Comparison of ENCODE assay signal across 25 cellular contexts in the genomic region with DNA sequence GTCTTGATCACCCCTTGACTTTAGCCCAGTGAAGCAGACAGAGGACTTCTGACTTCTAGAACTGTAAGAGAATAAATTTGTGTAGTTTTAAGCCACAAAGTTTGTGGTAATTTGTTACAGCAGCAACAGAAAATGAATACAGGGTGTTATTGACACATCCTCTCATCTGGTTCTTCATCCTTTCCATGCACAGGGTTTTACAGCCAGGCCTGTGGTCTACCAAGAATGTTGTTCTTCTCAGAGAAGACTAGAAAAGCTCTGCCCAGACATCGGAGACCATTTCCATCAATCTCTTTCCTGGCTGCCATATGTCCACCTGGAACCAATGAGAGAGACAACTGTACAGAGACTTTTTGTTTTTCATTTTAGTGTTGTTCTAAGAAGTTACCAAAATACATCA.
DNase-seq lines count a peak whose midpoint lies in the region; ATAC-seq, FAIRE-seq and TF ChIP-seq lines count a peak whose summit lies in the region.
"Had no signal": no experiment of that assay in that cellular context is flagged by ENCODE, and none has a peak within 500 bp of the region (broad histone marks: within the 10 kb centered on the region; RNA-seq: fewer than 3 reads in every experiment).

No MANE protein-coding gene starts in this region.

- TF ChIP-seq CTCF in gastrocnemius medialis (IDR thresholded peaks at IDR 0.05 in 4 of 5, conservative IDR thresholded peaks at IDR 0.05 in 1 of 5) (no peak), D721Med (IDR thresholded peaks at IDR 0.05; ENCODE audit: insufficient read depth, missing control alignments) (no peak)

- peaks cover 84% of the 10 kb centered on the region for H3K4me1 Mint-ChIP-seq in activated T-cell treated with anti-CD3 and anti-CD28 coated beads, Interleukin-2, amount 50 U/mL, for 24 hours (ENCODE audit: low read depth)
- H3K4me1 Mint-ChIP-seq in activated T-cell treated with anti-CD3 and anti-CD28 coated beads, Interleukin-2, amount 50 U/mL, for 4 hours (ENCODE audit: low read depth) = peaks cover 71% of the 10 kb centered on the region
- peaks cover 57% of the 10 kb centered on the region for H3K4me1 Mint-ChIP-seq in activated naive CD8-positive, alpha-beta T cell treated with anti-CD3 and anti-CD28 coated beads, Interleukin-2, amount 10 ng/mL, durations not matched to agents 7 days and 5 days
- peaks cover 76% of the 10 kb centered on the region for H3K4me1 Mint-ChIP-seq in stimulated activated effector memory CD8-positive, alpha-beta T cell treated with anti-CD3 and anti-CD28 coated beads, Interleukin-12 subunit alpha, Interleukin-12 subunit beta, amount 100 ng/mL, for 72 hours

- FAIRE-seq in D721Med (lab: Jason Lieb, UNC) = no peak

- DNase-seq in activated T-cell treated with anti-CD3 and anti-CD28 coated beads, Interleukin-2, amount 50 U/mL, for 24 hours = no peak
- DNase-seq in activated T-cell treated with anti-CD3 and anti-CD28 coated beads, Interleukin-2, amount 50 U/mL, for 4 hours = no peak
- peak; percentile 41 for DNase-seq in EH (ENCODE audit: low read depth)
- DNase-seq in activated naive CD8-positive, alpha-beta T cell treated with anti-CD3 and anti-CD28 coated beads, Interleukin-2, amount 10 ng/mL, durations not matched to agents 7 days and 5 days = no peak
- peak in 1 of 2 donors; percentile 53 for DNase-seq in stimulated activated effector memory CD8-positive, alpha-beta T cell treated with anti-CD3 and anti-CD28 coated beads, Interleukin-12 subunit alpha, Interleukin-12 subunit beta, amount 100 ng/mL, for 72 hours (ENCODE audit: low spot score in 2 of 2)
- no peak for DNase-seq in gastrocnemius medialis
- no peak for DNase-seq in D721Med (ENCODE audit: insufficient read length, low spot score)
- DNase-seq: activated CD4-positive, CD25-positive, alpha-beta regulatory T cell; amygdala; Caco-2; effector CD4-positive, alpha-beta T cell; head of caudate nucleus; midbrain; NCI-H1092; NCI-H187 treated with DMSO at 0.1 percent for 48 hours; NCI-H526 treated with DMSO at 0.1 percent for 48 hours; SIG-M5; trophoblast cell had no signal

- H3K4me3 Mint-ChIP-seq in activated T-cell treated with anti-CD3 and anti-CD28 coated beads, Interleukin-2, amount 50 U/mL, for 24 hours = no peak overlapping the region
- H3K4me3 Mint-ChIP-seq in activated T-cell treated with anti-CD3 and anti-CD28 coated beads, Interleukin-2, amount 50 U/mL, for 4 hours = no peak overlapping the region
- H3K4me3 Mint-ChIP-seq in activated naive CD8-positive, alpha-beta T cell treated with anti-CD3 and anti-CD28 coated beads, Interleukin-2, amount 10 ng/mL, durations not matched to agents 7 days and 5 days = no peak overlapping the region
- peak overlapping the region; percentile 30 for H3K4me3 Mint-ChIP-seq in stimulated activated effector memory CD8-positive, alpha-beta T cell treated with anti-CD3 and anti-CD28 coated beads, Interleukin-12 subunit alpha, Interleukin-12 subunit beta, amount 100 ng/mL, for 72 hours
- H3K4me3 Mint-ChIP-seq: nephron had no signal

- no peak overlapping the region for H3K27ac ChIP-seq in gastrocnemius medialis
- H3K27ac ChIP-seq: BLaER1 treated with 17β-estradiol and CSF1 and Interleukin-3, amounts not matched to agents 10 nM and 100 nM; breast epithelium; epithelial cell of prostate had no signal

- H3K27me3 ChIP-seq in gastrocnemius medialis = no peaks in the 10 kb centered on the region
- H3K27me3 ChIP-seq: BLaER1 treated with 17β-estradiol and CSF1 and Interleukin-3, amounts not matched to agents 10 nM and 100 nM; breast epithelium had no signal

- no peaks in the 10 kb centered on the region for H3K36me3 ChIP-seq in gastrocnemius medialis
- H3K36me3 ChIP-seq: BLaER1 treated with 17β-estradiol and CSF1 and Interleukin-3, amounts not matched to agents 10 nM and 100 nM; breast epithelium had no signal

- H3K9me3 Mint-ChIP-seq in activated T-cell treated with anti-CD3 and anti-CD28 coated beads, Interleukin-2, amount 50 U/mL, for 24 hours = peaks cover 17% of the 10 kb centered on the region
- H3K9me3 Mint-ChIP-seq in activated T-cell treated with anti-CD3 and anti-CD28 coated beads, Interleukin-2, amount 50 U/mL, for 4 hours = peaks cover 7% of the 10 kb centered on the region
- no peaks in the 10 kb centered on the region for H3K9me3 Mint-ChIP-seq in activated naive CD8-positive, alpha-beta T cell treated with anti-CD3 and anti-CD28 coated beads, Interleukin-2, amount 10 ng/mL, durations not matched to agents 7 days and 5 days
- H3K9me3 Mint-ChIP-seq in stimulated activated effector memory CD8-positive, alpha-beta T cell treated with anti-CD3 and anti-CD28 coated beads, Interleukin-12 subunit alpha, Interleukin-12 subunit beta, amount 100 ng/mL, for 72 hours = peaks cover 2% of the 10 kb centered on the region
- H3K9me3 Mint-ChIP-seq: nephron had no signal

- POLR2A ChIA-PET in activated naive CD8-positive, alpha-beta T cell treated with anti-CD3 and anti-CD28 coated beads, Interleukin-2, amount 10 ng/mL, durations not matched to agents 7 days and 5 days (lab: Charles Lee) = interaction anchor here (1.2 to 4.6 kb wide), 3 partner anchors 23 to 170 kb away, joined by 3 to 54 read pairs (median 3); no protein-coding TSS in a partner anchor

- no peak overlapping the region for H3K4me3 ChIP-seq in gastrocnemius medialis
- H3K4me3 ChIP-seq: BLaER1 treated with 17β-estradiol and CSF1 and Interleukin-3, amounts not matched to agents 10 nM and 100 nM; breast epithelium; skin epidermis had no signal

- ATAC-seq in activated T-cell treated with anti-CD3 and anti-CD28 coated beads, Interleukin-2, amount 50 U/mL, for 4 hours = no peak
- ATAC-seq in activated naive CD8-positive, alpha-beta T cell treated with anti-CD3 and anti-CD28 coated beads, Interleukin-2, amount 10 ng/mL, durations not matched to agents 7 days and 5 days (ENCODE audit: low read depth) = peak; percentile 7
- peak; percentile 51 for ATAC-seq in stimulated activated effector memory CD8-positive, alpha-beta T cell treated with anti-CD3 and anti-CD28 coated beads, Interleukin-12 subunit alpha, Interleukin-12 subunit beta, amount 100 ng/mL, for 72 hours
- ATAC-seq in gastrocnemius medialis (no peak), GM21423 (IDR thresholded peaks at IDR 0.05; ENCODE audit: unreplicated experiment) (no peak)
- ATAC-seq: Panc1 had no signal

- no peak for TF ChIP-seq POLR2A in gastrocnemius medialis (IDR thresholded peaks at IDR 0.05)

- H3K27me3 Mint-ChIP-seq in activated T-cell treated with anti-CD3 and anti-CD28 coated beads, Interleukin-2, amount 50 U/mL, for 24 hours = no peaks in the 10 kb centered on the region
- H3K27me3 Mint-ChIP-seq in activated T-cell treated with anti-CD3 and anti-CD28 coated beads, Interleukin-2, amount 50 U/mL, for 4 hours (ENCODE audit: low read depth) = no peaks in the 10 kb centered on the region
- H3K27me3 Mint-ChIP-seq in activated naive CD8-positive, alpha-beta T cell treated with anti-CD3 and anti-CD28 coated beads, Interleukin-2, amount 10 ng/mL, durations not matched to agents 7 days and 5 days = no peaks in the 10 kb centered on the region

- peaks cover 33% of the 10 kb centered on the region for H3K36me3 Mint-ChIP-seq in activated T-cell treated with anti-CD3 and anti-CD28 coated beads, Interleukin-2, amount 50 U/mL, for 24 hours (ENCODE audit: low read depth)
- peaks cover 4% of the 10 kb centered on the region for H3K36me3 Mint-ChIP-seq in activated T-cell treated with anti-CD3 and anti-CD28 coated beads, Interleukin-2, amount 50 U/mL, for 4 hours (ENCODE audit: insufficient read depth)
- H3K36me3 Mint-ChIP-seq in activated naive CD8-positive, alpha-beta T cell treated with anti-CD3 and anti-CD28 coated beads, Interleukin-2, amount 10 ng/mL, durations not matched to agents 7 days and 5 days = peaks cover 15% of the 10 kb centered on the region
- peaks cover 17% of the 10 kb centered on the region for H3K36me3 Mint-ChIP-seq in stimulated activated effector memory CD8-positive, alpha-beta T cell treated with anti-CD3 and anti-CD28 coated beads, Interleukin-12 subunit alpha, Interleukin-12 subunit beta, amount 100 ng/mL, for 72 hours

- intact Hi-C loops in gastrocnemius medialis (cut with DNase I; ENCODE audit: low total_unique reads) = no loop called here

- H3K27ac Mint-ChIP-seq in activated T-cell treated with anti-CD3 and anti-CD28 coated beads, Interleukin-2, amount 50 U/mL, for 24 hours = peak overlapping the region; percentile 89
- H3K27ac Mint-ChIP-seq in activated naive CD8-positive, alpha-beta T cell treated with anti-CD3 and anti-CD28 coated beads, Interleukin-2, amount 10 ng/mL, durations not matched to agents 7 days and 5 days = peak overlapping the region; percentile 4
- H3K27ac Mint-ChIP-seq in stimulated activated effector memory CD8-positive, alpha-beta T cell treated with anti-CD3 and anti-CD28 coated beads, Interleukin-12 subunit alpha, Interleukin-12 subunit beta, amount 100 ng/mL, for 72 hours = peak overlapping the region; percentile 99

- in situ Hi-C loops in gastrocnemius medialis (cut with MboI; ENCODE audit: low sequenced_read_pairs in 4 of 4) = no loop called here

- no peaks in the 10 kb centered on the region for H3K9me3 ChIP-seq in gastrocnemius medialis
- H3K9me3 ChIP-seq: BLaER1 treated with 17β-estradiol and CSF1 and Interleukin-3, amounts not matched to agents 10 nM and 100 nM; breast epithelium; Caco-2 had no signal

- peaks cover 0 to 5% of the 10 kb centered on the region in 2 donors for H3K4me1 ChIP-seq in gastrocnemius medialis
- H3K4me1 ChIP-seq: breast epithelium had no signal

Comparison
In these comparisons a context has a peak if more than half of its experiments do, and no peak if none do; other contexts are left out.
1. H3K27ac Mint-ChIP-seq: peak in every context shown above with its lines; median percentile 99 in stimulated activated effector memory CD8-positive, alpha-beta T cell treated with anti-CD3 and anti-CD28 coated beads, Interleukin-12 subunit alpha, Interleukin-12 subunit beta, amount 100 ng/mL, for 72 hours; 89 in activated T-cell treated with anti-CD3 and anti-CD28 coated beads, Interleukin-2, amount 50 U/mL, for 24 hours; 4 in activated naive CD8-positive, alpha-beta T cell treated with anti-CD3 and anti-CD28 coated beads, Interleukin-2, amount 10 ng/mL, durations not matched to agents 7 days and 5 days.
2. ATAC-seq: peak in activated naive CD8-positive, alpha-beta T cell treated with anti-CD3 and anti-CD28 coated beads, Interleukin-2, amount 10 ng/mL, durations not matched to agents 7 days and 5 days (single experiment) and stimulated activated effector memory CD8-positive, alpha-beta T cell treated with anti-CD3 and anti-CD28 coated beads, Interleukin-12 subunit alpha, Interleukin-12 subunit beta, amount 100 ng/mL, for 72 hours (single experiment); none in activated T-cell treated with anti-CD3 and anti-CD28 coated beads, Interleukin-2, amount 50 U/mL, for 4 hours (0 of 2), gastrocnemius medialis (0 of 2) and GM21423 (single experiment).